Comparison of ENCODE assay signal across 15 cellular contexts in the genomic region with DNA sequence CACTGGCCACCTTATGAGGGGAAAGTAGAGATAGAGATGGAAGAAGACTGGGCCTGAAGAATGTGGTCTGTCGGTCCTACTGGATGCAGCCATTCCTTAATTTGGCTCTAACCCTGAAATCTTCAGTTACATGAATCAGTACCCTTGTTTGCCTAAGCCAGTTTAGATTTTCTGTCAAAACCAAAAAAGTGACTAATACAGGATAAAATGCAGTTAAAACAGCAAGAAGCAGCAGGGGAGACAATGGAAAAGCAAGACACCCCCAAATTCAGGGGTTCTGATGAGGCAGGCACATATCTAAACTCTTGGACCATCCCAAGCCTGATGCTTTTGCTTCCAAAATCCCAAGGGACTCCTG. TPM values are rescaled to one million over a fixed set of nuclear protein-coding genes. Genes with fewer than 3 reads are reported as not detected.
A peak's percentile ranks its signal among the peaks of the same experiment; 100 is the strongest.
DNase-seq lines count a peak whose midpoint lies in the region; ATAC-seq and TF ChIP-seq lines count a peak whose summit lies in the region.
"Had no signal": no experiment of that assay in that cellular context is flagged by ENCODE, and none has a peak within 500 bp of the region (broad histone marks: within the 10 kb centered on the region; RNA-seq: fewer than 3 reads in every experiment).

No MANE protein-coding gene starts in this region.

- peaks cover 8% of the 10 kb centered on the region for H3K4me1 ChIP-seq in GM23248 (ENCODE audit: insufficient read depth)
- H3K4me1 ChIP-seq in parathyroid adenoma: peaks cover 64% of the 10 kb centered on the region
- peaks cover 12% of the 10 kb centered on the region for H3K4me1 ChIP-seq in PC-9 (replicated peaks; ENCODE audit: insufficient read depth)

- peak overlapping the region; percentile 4 for H3K4me3 Mint-ChIP-seq in chondrocyte (ENCODE audit: unreplicated experiment)
- H3K4me3 Mint-ChIP-seq: activated T-helper 1 cell treated with anti-CD3 and anti-CD28 coated beads, Interleukin-12 subunit alpha, Interleukin-12 subunit beta, Interleukin-2, Interleukin-4 antibody, amounts not matched to agents 30 ng/mL and 10 ng/mL and 1 ng/mL, durations not matched to agents 14 hours and 24 hours and 36 hours had no signal

- peaks cover 24% of the 10 kb centered on the region; the same call in 1 of the 2 replicates for H3K36me3 ChIP-seq in GM23248 (ENCODE audit: low read depth)
- no peaks in the 10 kb centered on the region for H3K36me3 ChIP-seq in parathyroid adenoma (ENCODE audit: control insufficient read depth, insufficient read depth, low read length)
- peaks cover 12% of the 10 kb centered on the region; the same call in 1 of the 2 replicates for H3K36me3 ChIP-seq in PC-9 (ENCODE audit: low read depth)

- in situ Hi-C loops in GM23248 (cut with MboI): no loop called here

- H2AFZ ChIP-seq in GM23248 (no peak overlapping the region), parathyroid adenoma (no peak overlapping the region), PC-9 (no peak overlapping the region)

- H3K4me1 Mint-ChIP-seq in chondrocyte (ENCODE audit: low read depth): peaks cover 23% of the 10 kb centered on the region

- intact Hi-C loops in PC-9 (cut with micrococcal nuclease; ENCODE audit: unreplicated experiment): no loop called here

- H3K4me2 ChIP-seq in GM23248 (ENCODE audit: unreplicated experiment): no peak overlapping the region
- no peak overlapping the region for H3K4me2 ChIP-seq in parathyroid adenoma (ENCODE audit: low read length)
- no peak overlapping the region for H3K4me2 ChIP-seq in PC-9

- 86 to 88% methylated on average over 1 of the region's 1 CpG for WGBS in GM23248 (ENCODE audit: low coverage in 1 of 2, low lambda C conversion rate in 2 of 2, missing lambda C conversion rate in 2 of 2), 2 experiments

- ATAC-seq in HG03159 (IDR thresholded peaks at IDR 0.05; ENCODE audit: unreplicated experiment) (no peak), GM21526 (IDR thresholded peaks at IDR 0.05; ENCODE audit: low FRiP score, unreplicated experiment) (no peak)

- H3K9me3 ChIP-seq in GM23248 (ENCODE audit: low read depth) (no peaks in the 10 kb centered on the region), parathyroid adenoma (ENCODE audit: control insufficient read depth, low read length) (no peaks in the 10 kb centered on the region), PC-9 (ENCODE audit: insufficient read depth, low read depth) (no peaks in the 10 kb centered on the region)

- H3K4me3 ChIP-seq in GM23248 (no peak overlapping the region), parathyroid adenoma (ENCODE audit: low read depth, low read length) (no peak overlapping the region), PC-9 (no peak overlapping the region)

- H3K9ac ChIP-seq in GM23248 (no peak overlapping the region), parathyroid adenoma (no peak overlapping the region)

- H3K27ac ChIP-seq in 22Rv1 (peak overlapping the region; percentile 65), GM23248 (no peak overlapping the region), parathyroid adenoma (peak overlapping the region; percentile 99), PC-9 (no peak overlapping the region)

- H3F3A ChIP-seq in GM23248 (ENCODE audit: insufficient read depth): peaks cover 15% of the 10 kb centered on the region; the same call in 1 of the 2 replicates
- H3F3A ChIP-seq in PC-9 (ENCODE audit: insufficient read depth, low read depth): peaks cover 12% of the 10 kb centered on the region; the same call in 1 of the 2 replicates

- no peaks in the 10 kb centered on the region for H3K9me3 Mint-ChIP-seq in chondrocyte (ENCODE audit: low read depth)
- H3K9me3 Mint-ChIP-seq: activated T-helper 1 cell treated with anti-CD3 and anti-CD28 coated beads, Interleukin-12 subunit alpha, Interleukin-12 subunit beta, Interleukin-2, Interleukin-4 antibody, amounts not matched to agents 30 ng/mL and 10 ng/mL and 1 ng/mL, durations not matched to agents 14 hours and 24 hours and 36 hours had no signal

- H3K36me3 Mint-ChIP-seq in chondrocyte (ENCODE audit: low read depth): peaks cover 26% of the 10 kb centered on the region

- peak overlapping the region; percentile 8 for H3K27ac Mint-ChIP-seq in chondrocyte (ENCODE audit: unreplicated experiment)
- H3K27ac Mint-ChIP-seq: activated T-helper 1 cell treated with anti-CD3 and anti-CD28 coated beads, Interleukin-12 subunit alpha, Interleukin-12 subunit beta, Interleukin-2, Interleukin-4 antibody, amounts not matched to agents 30 ng/mL and 10 ng/mL and 1 ng/mL, durations not matched to agents 14 hours and 24 hours and 36 hours had no signal

- no peaks in the 10 kb centered on the region for H3K27me3 Mint-ChIP-seq in chondrocyte (ENCODE audit: low read depth)

- TF ChIP-seq CTCF in 22Rv1 (IDR thresholded peaks at IDR 0.05): no peak
- no peak for TF ChIP-seq CTCF in chondrocyte (IDR thresholded peaks at IDR 0.05)
- TF ChIP-seq CTCF in parathyroid adenoma (IDR thresholded peaks at IDR 0.05): no peak
- no peak for TF ChIP-seq CTCF in PC-9 (conservative IDR thresholded peaks at IDR 0.05)

- H4K20me1 ChIP-seq in GM23248 (ENCODE audit: insufficient read depth): peaks cover 6% of the 10 kb centered on the region; the same call in 1 of the 2 replicates
- peaks cover 6% of the 10 kb centered on the region; the same call in 1 of the 2 replicates for H4K20me1 ChIP-seq in PC-9 (ENCODE audit: insufficient read depth)

- POLR2A ChIA-PET in PC-9 (lab: Charles Lee; ENCODE audit: unreplicated experiment): no interaction called here

- no peaks in the 10 kb centered on the region for H3K9me2 ChIP-seq in GM23248 (ENCODE audit: insufficient read depth)
- no peaks in the 10 kb centered on the region for H3K9me2 ChIP-seq in PC-9 (ENCODE audit: insufficient read depth)

- CTCF ChIA-PET in PC-9 (lab: Charles Lee): no interaction called here

- no peaks in the 10 kb centered on the region for H3K27me3 ChIP-seq in GM23248 (replicated peaks; ENCODE audit: insufficient read depth)
- no peaks in the 10 kb centered on the region for H3K27me3 ChIP-seq in parathyroid adenoma (ENCODE audit: control insufficient read depth, insufficient read depth, low read length)
- no peaks in the 10 kb centered on the region for H3K27me3 ChIP-seq in PC-9 (ENCODE audit: insufficient read depth, low read depth)

- DNase-seq in GM23248 (peak; percentile 38), chondrocyte (ENCODE audit: low spot score) (no peak), ureter (ENCODE audit: low spot score) (no peak), PC-9 (no peak)
- DNase-seq: activated CD8-positive, alpha-beta memory T cell treated with anti-CD3 and anti-CD28 coated beads for 24 hours; central memory CD4-positive, alpha-beta T cell; effector CD4-positive, alpha-beta T cell; NCI-H1105 treated with DMSO at 0.1 percent for 48 hours; NCI-H69; stimulated activated naive CD8-positive, alpha-beta T cell treated with anti-CD3 and anti-CD28 coated beads, Interleukin-15, Interleukin-2, amounts not matched to agents 100 U/mL and 50 U/mL, for 24 hours had no signal

- H3K79me2 ChIP-seq in GM23248 (ENCODE audit: insufficient read depth) (peaks cover 54% of the 10 kb centered on the region), parathyroid adenoma (peaks cover 46% of the 10 kb centered on the region), PC-9 (ENCODE audit: low read depth) (0 out of 2 replicates have a peak, but pooled peaks cover 5% of the 10 kb centered on the region)

- BruUV-seq in PC-9 (replicated peaks; lab: Mats Ljungman, UMichigan): no TSS peak

RNA-seq across cellular contexts. Expression of gene UBE2V1, which starts 17.4 kb away (rescaled TPM):
- total RNA-seq in GM23248 (2014; rRNA removed; shearing (Covaris generic)): 41.7 and 49.1 TPM in 2 replicates
- 186 and 197 TPM in 2 replicates for polyA plus RNA-seq in GM23248 (2016; fragmentation: Nextera tagmentation; extraction: Ambion mirVana)
- 79.8 to 100 TPM (median 82.0 TPM) in 3 replicates for total RNA-seq in chondrocyte
- total RNA-seq in ureter: 120 TPM
- total RNA-seq in PC-9 (2021): 137 and 174 TPM in 2 replicates

RNA-seq across cellular contexts. Expression of gene PEDS1, which starts 23.2 kb away (rescaled TPM):
- 54.6 and 55.7 TPM in 2 replicates for total RNA-seq in GM23248 (2014; rRNA removed; shearing (Covaris generic))
- 53.9 and 54.0 TPM in 2 replicates for polyA plus RNA-seq in GM23248 (2016; fragmentation: Nextera tagmentation; extraction: Ambion mirVana)
- total RNA-seq in chondrocyte: 36.8 to 42.3 TPM (median 41.4 TPM) in 3 replicates
- 31.3 TPM for total RNA-seq in ureter
- 34.8 and 37.7 TPM in 2 replicates for total RNA-seq in PC-9 (2021)

Comparison
In these comparisons a context has a peak if more than half of its experiments do, and no peak if none do; other contexts are left out.
1. H3K27ac ChIP-seq: peak in 22Rv1 (single experiment) and parathyroid adenoma (single experiment); none in GM23248 (single experiment) and PC-9 (single experiment).